18 cellular contexts compared by ENCODE assay signal in the genomic region with DNA sequence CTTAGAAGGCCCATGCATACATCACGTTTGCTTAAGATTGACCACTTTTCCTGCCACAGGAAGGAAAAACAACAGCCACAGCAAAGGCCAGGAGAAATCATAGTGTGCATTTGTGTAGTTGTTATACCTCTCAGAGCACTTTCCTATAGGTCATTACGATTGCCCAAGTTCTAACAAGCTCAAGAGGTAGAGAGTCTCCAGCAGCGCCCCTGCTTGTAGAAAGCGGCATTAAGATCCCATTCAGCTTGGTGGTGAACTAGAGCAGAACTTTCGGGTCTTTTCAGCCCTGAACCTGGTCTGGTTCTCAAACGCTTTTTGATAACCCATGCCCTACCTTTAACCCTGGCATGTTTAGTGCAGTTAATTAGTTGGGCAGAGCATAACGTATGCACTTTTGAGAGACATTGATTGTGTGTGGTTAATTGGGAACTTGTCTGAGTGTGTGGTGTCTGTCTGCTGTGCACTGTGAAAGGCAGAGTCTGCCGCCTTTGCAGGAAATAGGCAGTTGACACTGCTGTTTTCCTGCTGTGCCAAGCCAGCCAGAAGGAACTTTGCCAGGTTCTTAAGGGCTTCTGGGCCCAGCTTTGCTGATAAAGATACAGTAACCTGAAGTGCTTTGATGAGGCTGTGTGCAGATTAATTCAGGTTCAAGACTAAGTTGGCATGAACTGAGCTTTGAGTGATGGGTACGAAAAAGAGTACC.
A peak's percentile ranks its signal among the peaks of the same experiment; 100 is the strongest.
DNase-seq lines count a peak whose midpoint lies in the region; ATAC-seq, FAIRE-seq and TF ChIP-seq lines count a peak whose summit lies in the region.
"Had no signal": no experiment of that assay in that cellular context is flagged by ENCODE, and none has a peak within 500 bp of the region (broad histone marks: within the 10 kb centered on the region; RNA-seq: fewer than 3 reads in every experiment).

No MANE protein-coding gene starts in this region.

- H3K9me3 Mint-ChIP-seq in CD14-positive monocyte, result no peaks in the 10 kb centered on the region
- H3K9me3 Mint-ChIP-seq: CD4-positive, CD25-positive, alpha-beta regulatory T cell; T-helper 1 cell treated with Interleukin-12 subunit alpha and Interleukin-12 subunit beta and Interleukin-4 antibody, amounts not matched to agents 30 μg/mL and 1 μg/mL, for 36 hours had no signal

- no peak overlapping the region for H3K9ac ChIP-seq in H1 (replicated peaks in 1 of 4; ENCODE audit: extremely low read depth in 1 of 4, low read depth in 3 of 4, low read length in 3 of 4)

- no peaks in the 10 kb centered on the region for H3K79me1 ChIP-seq in H1 (ENCODE audit: low read depth, low read length)

- intact Hi-C loops in CD14-positive monocyte (cut with micrococcal nuclease), result loop anchor here in 1 of 2 donors (5.0 kb wide), 1 partner anchor 172 kb away; no protein-coding TSS in a partner anchor

- H3K18ac ChIP-seq in H1 (ENCODE audit: extremely low read depth, low read length), result no peak overlapping the region

- POLR2A ChIA-PET in H1 (lab: Charles Lee; ENCODE audit: partially characterized antibody), result interaction anchor here (0.6 kb wide), 1 partner anchor 139 kb away, joined by 3 read pairs; no protein-coding TSS in a partner anchor

- H2BK120ac ChIP-seq in H1 (replicated peaks; ENCODE audit: low read depth, low read length), result no peak overlapping the region

- 70% methylated on average over 9 of the region's 9 CpGs; no CpG with 5 or more reads in 1 of the 2 experiments for WGBS in H1 (ENCODE audit: extremely low coverage in 1 of 2, insufficient coverage in 1 of 2, insufficient read length in 1 of 2, insufficient replicate concordance in 2 of 2, low coverage in 1 of 2, low lambda C conversion rate in 2 of 2, missing lambda C conversion rate in 1 of 2), 2 experiments

- H3K4me2 ChIP-seq in H1 (ENCODE audit: insufficient read depth in 1 of 2, low read depth in 2 of 2, low read length in 2 of 2), result no peak overlapping the region

- no peak overlapping the region for H2BK20ac ChIP-seq in H1 (ENCODE audit: low read length)

- no peak overlapping the region for H2BK15ac ChIP-seq in H1 (ENCODE audit: low read length)

- H3K4ac ChIP-seq in H1 (replicated peaks; ENCODE audit: insufficient read length, low read depth, low read length), result no peak overlapping the region

- H2AFZ ChIP-seq in H1 (ENCODE audit: low read length), result no peak overlapping the region

- H2BK5ac ChIP-seq in H1 (ENCODE audit: low read depth, low read length), result no peak overlapping the region

- H3K9me3 ChIP-seq in H1 (ENCODE audit: insufficient read depth in 2 of 2, low read depth in 1 of 2, low read length in 1 of 2), result no peaks in the 10 kb centered on the region
- H3K9me3 ChIP-seq: psoas muscle, upper lobe of right lung had no signal

- peaks cover 15 to 26% (median 18%) of the 10 kb centered on the region in 3 donors for H3K27me3 Mint-ChIP-seq in CD14-positive monocyte (ENCODE audit: low read depth in 3 of 3)
- H3K27me3 Mint-ChIP-seq: CD4-positive, CD25-positive, alpha-beta regulatory T cell had no signal

- no peak for ATAC-seq in GM18909 (IDR thresholded peaks at IDR 0.05; ENCODE audit: poor library complexity, unreplicated experiment)
- no peak for ATAC-seq in HG03196 (IDR thresholded peaks at IDR 0.05; ENCODE audit: unreplicated experiment)
- ATAC-seq: esophagus mucosa, psoas muscle, upper lobe of right lung had no signal

- no peak for TF ChIP-seq POLR2A in GM12892 (IDR thresholded peaks at IDR 0.05; ENCODE audit: low read depth, low read length)
- TF ChIP-seq POLR2A in H1 (IDR thresholded peaks at IDR 0.05; ENCODE audit: control extremely low read depth in 1 of 2, low read depth in 2 of 2, low read length in 2 of 2), result no peak

- no peak overlapping the region for H2BK12ac ChIP-seq in H1 (ENCODE audit: low read depth, low read length)

- H3K79me2 ChIP-seq in H1 (ENCODE audit: control insufficient read depth in 1 of 2, insufficient read depth in 2 of 2, low read length in 2 of 2), result no peaks in the 10 kb centered on the region

- no peak overlapping the region for H3K23ac ChIP-seq in H1 (ENCODE audit: insufficient read length)

- H3K4me1 ChIP-seq in H1 (replicated peaks in 1 of 4; ENCODE audit: control insufficient read depth in 3 of 4, insufficient read depth in 4 of 4, low read length in 3 of 4), result peaks cover 0 to 11% (median 6%) of the 10 kb centered on the region in 4 experiments; a peak in 5 of 7 replicates

- no peak overlapping the region for H4K5ac ChIP-seq in H1 (ENCODE audit: insufficient read length, low read depth, low read length)

- H3K14ac ChIP-seq in H1 (ENCODE audit: insufficient read length), result no peak overlapping the region

- no peak overlapping the region for H3K27ac Mint-ChIP-seq in CD14-positive monocyte

- H3K23me2 ChIP-seq in H1 (ENCODE audit: low read depth, low read length), result peaks cover 4% of the 10 kb centered on the region; the same call in 1 of the 2 replicates

- peaks cover 0 to 2% of the 10 kb centered on the region in 2 donors for H3K36me3 Mint-ChIP-seq in CD14-positive monocyte
- H3K36me3 Mint-ChIP-seq: CD4-positive, CD25-positive, alpha-beta regulatory T cell had no signal

- peaks cover 2 to 22% (median 18%) of the 10 kb centered on the region in 4 experiments for H3K27me3 ChIP-seq in H1 (replicated peaks in 1 of 4; ENCODE audit: control insufficient read depth in 3 of 4, extremely low read depth in 1 of 4, insufficient read depth in 3 of 4, low read length in 3 of 4)
- H3K27me3 ChIP-seq: upper lobe of right lung had no signal

- H3K4me3 ChIP-seq in H1 (ENCODE audit: extremely low read depth in 1 of 4, insufficient read depth in 2 of 4, low read depth in 3 of 4, low read length in 4 of 4), result no peak overlapping the region
- no peak overlapping the region for H3K4me3 ChIP-seq in foreskin fibroblast (ENCODE audit: low read depth in 1 of 2, low read length in 2 of 2)
- H3K4me3 ChIP-seq: coronary artery, psoas muscle, upper lobe of right lung had no signal

- no peak overlapping the region for H4K91ac ChIP-seq in H1 (replicated peaks; ENCODE audit: insufficient read length, low read length)

- H3K4me1 Mint-ChIP-seq in CD14-positive monocyte, result peaks cover 33% of the 10 kb centered on the region

- TF ChIP-seq CTCF in CD14-positive monocyte (IDR thresholded peaks at IDR 0.05) (peak; percentile 13), H1 (IDR thresholded peaks at IDR 0.05; ENCODE audit: control extremely low read depth in 1 of 3, insufficient read depth in 1 of 3, low read depth in 1 of 3, low read length in 3 of 3) (peak in 2 of 3 experiments; percentile 15 to 41; a peak in 2 of 4 replicates), foreskin fibroblast (IDR thresholded peaks at IDR 0.05; ENCODE audit: low read depth, low read length) (no peak)

- TF ChIP-seq EP300 in H1 (IDR thresholded peaks at IDR 0.05; ENCODE audit: borderline replicate concordance in 1 of 2, low read depth in 2 of 2, low read length in 2 of 2), result no peak

- peak; percentile 94 for FAIRE-seq in GM12892 (lab: Jason Lieb, UNC)
- FAIRE-seq in H1 (lab: Jason Lieb, UNC), result no peak
- FAIRE-seq: RCC 7860 had no signal

- TF ChIP-seq RAD21 in H1 (IDR thresholded peaks at IDR 0.05 in 1 of 2, conservative IDR thresholded peaks at IDR 0.05 in 1 of 2; ENCODE audit: low read depth in 2 of 2, low read length in 2 of 2), result peak in 1 of 2 experiments; percentile 4; a peak in 2 of 4 replicates

- no peak overlapping the region for H4K8ac ChIP-seq in H1 (ENCODE audit: extremely low read depth, insufficient read depth, low read length)

- no peak overlapping the region for H2AK5ac ChIP-seq in H1 (ENCODE audit: low read depth, low read length)

- no peak overlapping the region for H3K4me3 Mint-ChIP-seq in CD14-positive monocyte
- H3K4me3 Mint-ChIP-seq: CD4-positive, CD25-positive, alpha-beta regulatory T cell had no signal

- DNase-seq in CD14-positive monocyte (ENCODE audit: low spot score), result no peak
- DNase-seq in GM12892 (ENCODE audit: insufficient read length), result no peak
- peak; percentile 38 for DNase-seq in NCI-H446 treated with DMSO at 0.1 percent for 48 hours (lab: John Stamatoyannopoulos, UW)
- DNase-seq in H1 (ENCODE audit: low read depth in 1 of 2, low spot score in 2 of 2), result no peak
- DNase-seq in foreskin fibroblast, result no peak
- DNase-seq: activated CD4-positive, alpha-beta T cell treated with anti-CD3 and anti-CD28 coated beads for 48 hours; activated T-cell treated with anti-CD3 and anti-CD28 coated beads, Interleukin-2, amount 50 U/mL, for 1 hour; CD4-positive, CD25-positive, alpha-beta regulatory T cell; psoas muscle; stimulated activated CD4-positive, alpha-beta T cell treated with anti-CD3 and anti-CD28 coated beads, Interleukin-1b, Interleukin-23, amount 100 ng/mL, for 48 hours; stimulated activated CD8-positive, alpha-beta memory T cell treated with anti-CD3 and anti-CD28 coated beads, Interleukin-4, amount 100 ng/mL, for 48 hours; upper lobe of right lung had no signal

- no peak overlapping the region for H3K27ac ChIP-seq in H1 (ENCODE audit: low read depth, low read length)
- H3K27ac ChIP-seq: coronary artery, psoas muscle, upper lobe of right lung had no signal

- no peak overlapping the region for H3K56ac ChIP-seq in H1 (replicated peaks; ENCODE audit: insufficient read length, low read depth, low read length)

- H4K20me1 ChIP-seq in H1 (replicated peaks in 1 of 2; ENCODE audit: control insufficient read depth in 1 of 2, insufficient read depth in 2 of 2, low read length in 2 of 2), result no peaks in the 10 kb centered on the region

- CTCF ChIA-PET in H1 (lab: Charles Lee; ENCODE audit: partially characterized antibody), result interaction anchor here (0.6 to 3.6 kb wide), 13 partner anchors 9 to 248 kb away, joined by 3 to 30 read pairs (median 4); no protein-coding TSS in a partner anchor

- H3K36me3 ChIP-seq in H1 (ENCODE audit: control insufficient read depth in 2 of 4, insufficient read depth in 4 of 4, low read length in 3 of 4), result no peaks in the 10 kb centered on the region
- H3K36me3 ChIP-seq: upper lobe of right lung had no signal

TF ChIP-seq in H1, 55 proteins besides CTCF, POLR2A, EP300 and RAD21 (continues in another document):
- no peak for TF ChIP-seq BRCA1 (IDR thresholded peaks at IDR 0.05; ENCODE audit: low read depth, low read length)
- no peak for TF ChIP-seq TCF12 (IDR thresholded peaks at IDR 0.05; ENCODE audit: low read depth, low read length)
- TF ChIP-seq EGR1 (IDR thresholded peaks at IDR 0.05; ENCODE audit: borderline replicate concordance, low read depth, low read length), result no peak
- no peak for TF ChIP-seq JUND (IDR thresholded peaks at IDR 0.05; ENCODE audit: low read length)
- TF ChIP-seq TAF7 (optimal IDR thresholded peaks at IDR 0.05; ENCODE audit: borderline replicate concordance, low read depth, low read length), result no peak
- TF ChIP-seq GTF2F1 (IDR thresholded peaks at IDR 0.05; ENCODE audit: borderline replicate concordance, low read depth, low read length), result no peak
- no peak for TF ChIP-seq KDM5A (IDR thresholded peaks at IDR 0.05; ENCODE audit: low read length)
- no peak for TF ChIP-seq RBBP5 (IDR thresholded peaks at IDR 0.05; ENCODE audit: borderline replicate concordance, low read depth, low read length)
- no peak for TF ChIP-seq SRF (IDR thresholded peaks at IDR 0.05; ENCODE audit: low read depth, low read length)
- no peak for TF ChIP-seq CEBPB (IDR thresholded peaks at IDR 0.05; ENCODE audit: low read depth, low read length)
- no peak for TF ChIP-seq NRF1 (IDR thresholded peaks at IDR 0.05; ENCODE audit: low read depth, low read length)
- no peak for TF ChIP-seq BACH1 (IDR thresholded peaks at IDR 0.05; ENCODE audit: low read length)
